ENCODE assay signal across 9 cellular contexts in genomic region chr1:33529957-33530356, GRCh38.
"Had no signal": no experiment of that assay in that cellular context is flagged by ENCODE, and none has a peak within 500 bp of the region (broad histone marks: within the 10 kb centered on the region; RNA-seq: fewer than 3 reads in every experiment).

No MANE protein-coding gene starts in this region.

- H3K36me3 ChIP-seq: HAP-1 had no signal

- H3K9me3 ChIP-seq: HAP-1 had no signal

- H3K27ac Mint-ChIP-seq: GM23338, H9, HFFc6 had no signal

- H3K4me3 ChIP-seq: GM23248, GM23338, HAP-1 had no signal

- H3K27ac ChIP-seq: GM23248 had no signal

- H3K4me1 Mint-ChIP-seq: GM23338 had no signal

- FAIRE-seq: H1 had no signal

- DNase-seq: GM23248, GOT3, H7, H9, HCEC 1CT, HFFc6 had no signal

- H3K9me3 Mint-ChIP-seq: GM23338, H9, HFFc6 had no signal

- H3K4me3 Mint-ChIP-seq: GM23338, H9, HFFc6 had no signal

- H3K4me1 ChIP-seq: HAP-1 had no signal

- H3K4me2 ChIP-seq: GM23338 had no signal

- H3K9ac ChIP-seq: GM23248 had no signal

- H2AFZ ChIP-seq: GM23248, GM23338 had no signal
